9 cellular contexts compared by ENCODE assay signal in the genomic region with DNA sequence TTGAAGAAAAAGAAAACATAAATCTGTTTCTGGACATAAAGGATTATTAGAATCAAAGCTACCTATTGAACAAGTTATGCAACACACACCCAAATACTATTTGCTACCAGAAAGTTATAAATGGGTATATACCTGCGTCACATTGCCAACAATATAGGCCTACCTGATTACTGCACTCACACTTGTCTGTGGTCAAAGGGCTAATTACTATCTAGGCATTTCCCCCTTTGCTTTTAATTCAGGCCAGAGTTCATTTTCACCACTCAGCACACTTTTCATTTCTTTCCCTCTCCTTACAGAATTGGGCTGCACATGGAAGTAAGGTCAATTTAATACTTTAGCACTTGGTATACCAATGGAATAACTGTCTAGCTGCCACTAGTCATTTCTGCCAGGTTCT. TPM values are rescaled to one million over a fixed set of nuclear protein-coding genes. Genes with fewer than 3 reads are reported as not detected.
DNase-seq lines count a peak whose midpoint lies in the region; TF ChIP-seq lines count a peak whose summit lies in the region.
"Had no signal": no experiment of that assay in that cellular context is flagged by ENCODE, and none has a peak within 500 bp of the region (broad histone marks: within the 10 kb centered on the region; RNA-seq: fewer than 3 reads in every experiment).

No MANE protein-coding gene starts in this region.

- peak overlapping the region; percentile 90 to 99 (median 98); a peak in 21 of 22 replicates for H3K9ac ChIP-seq in BLaER1 treated with 17β-estradiol and CSF1 and Interleukin-3, amounts not matched to agents 10 nM and 100 nM
- peak overlapping the region; percentile 75 for H3K9ac ChIP-seq in Loucy (ENCODE audit: low read depth, low read length, poor library complexity, severe bottlenecking)
- H3K9ac ChIP-seq in neural cell (ENCODE audit: low read length): peak overlapping the region; percentile 87

- H4K20me1 ChIP-seq in BLaER1 treated with 17β-estradiol and CSF1 and Interleukin-3, amounts not matched to agents 10 nM and 100 nM: peaks cover 27 to 60% (median 46%) of the 10 kb centered on the region in 11 experiments; a peak in 21 of 22 replicates
- peaks cover 32% of the 10 kb centered on the region for H4K20me1 ChIP-seq in Loucy (ENCODE audit: insufficient read depth, low read length, poor library complexity, severe bottlenecking)
- H4K20me1 ChIP-seq in neural cell (ENCODE audit: insufficient read depth): no peaks in the 10 kb centered on the region

- intact Hi-C loops in dorsolateral prefrontal cortex (cut with DNase I): loop anchor here (2.0 to 5.0 kb wide), 7 partner anchors 83 to 377 kb away; a partner anchor contains a TSS

- H3K4me3 ChIP-seq in BLaER1 treated with 17β-estradiol and CSF1 and Interleukin-3, amounts not matched to agents 10 nM and 100 nM: peak overlapping the region; percentile 86 to 100 (median 95)
- H3K4me3 ChIP-seq in Loucy (ENCODE audit: low read length, poor library complexity, severe bottlenecking) (peak overlapping the region; percentile 75), dorsolateral prefrontal cortex (peak overlapping the region; percentile 53 to 90 (median 79)), neural cell (ENCODE audit: low read length) (peak overlapping the region; percentile 90)

- H3K27me3 ChIP-seq in BLaER1 treated with 17β-estradiol and CSF1 and Interleukin-3, amounts not matched to agents 10 nM and 100 nM: no peaks in the 10 kb centered on the region
- no peaks in the 10 kb centered on the region for H3K27me3 ChIP-seq in Loucy (ENCODE audit: insufficient read depth, low read length, poor library complexity, severe bottlenecking)
- H3K27me3 ChIP-seq in dorsolateral prefrontal cortex: no peaks in the 10 kb centered on the region
- H3K27me3 ChIP-seq in neural cell (ENCODE audit: insufficient read depth, low read depth, low read length): no peaks in the 10 kb centered on the region

- H3K79me2 ChIP-seq in Loucy (ENCODE audit: insufficient read depth, low read length): peaks cover 63% of the 10 kb centered on the region
- peaks cover 57% of the 10 kb centered on the region for H3K79me2 ChIP-seq in neural cell (replicated peaks; ENCODE audit: insufficient read depth, low read length)

- H3K9me2 ChIP-seq in Loucy (replicated peaks; ENCODE audit: low read depth, low read length): no peaks in the 10 kb centered on the region
- no peaks in the 10 kb centered on the region for H3K9me2 ChIP-seq in neural cell (ENCODE audit: insufficient read depth, low read length)

- H3K36me3 ChIP-seq in BLaER1 treated with 17β-estradiol and CSF1 and Interleukin-3, amounts not matched to agents 10 nM and 100 nM: peaks cover 4 to 21% (median 8%) of the 10 kb centered on the region in 11 experiments; a peak in 15 of 22 replicates
- H3K36me3 ChIP-seq in Loucy (ENCODE audit: insufficient read depth, low read length) (no peaks in the 10 kb centered on the region), neural cell (ENCODE audit: insufficient read depth, low read length) (no peaks in the 10 kb centered on the region)

- DNase-seq in dorsolateral prefrontal cortex (no peak), nucleus accumbens (lab: John Stamatoyannopoulos, UW) (no peak), T1000 (lab: John Stamatoyannopoulos, UW) (no peak), NCI-H1105 treated with DMSO at 0.1 percent for 48 hours (lab: John Stamatoyannopoulos, UW) (no peak), GM03348 (ENCODE audit: low spot score) (no peak)
- DNase-seq: KG1 had no signal

- H3F3A ChIP-seq in Loucy (ENCODE audit: low read depth): peaks cover 3% of the 10 kb centered on the region; the same call in 1 of the 2 replicates
- peaks cover 10% of the 10 kb centered on the region for H3F3A ChIP-seq in neural cell (ENCODE audit: insufficient read depth, low read length, poor library complexity, severe bottlenecking)

- H3K27ac ChIP-seq in BLaER1 treated with 17β-estradiol and CSF1 and Interleukin-3, amounts not matched to agents 10 nM and 100 nM: peak overlapping the region; percentile 90 to 99 (median 97); a peak in 17 of 22 replicates
- H3K27ac ChIP-seq in dorsolateral prefrontal cortex (peak overlapping the region in 11 of 59 donors; percentile 12 to 99 (median 97)), neural cell (ENCODE audit: low read length) (peak overlapping the region; percentile 73)

- H3K4me1 ChIP-seq in BLaER1 treated with 17β-estradiol and CSF1 and Interleukin-3, amounts not matched to agents 10 nM and 100 nM: peaks cover 21 to 53% (median 26%) of the 10 kb centered on the region in 10 experiments
- H3K4me1 ChIP-seq in Loucy (ENCODE audit: insufficient read depth, low read length, poor library complexity, severe bottlenecking): peaks cover 43% of the 10 kb centered on the region

- TF ChIP-seq RAD21 in neural cell (conservative IDR thresholded peaks at IDR 0.05): no peak

- H2AFZ ChIP-seq in Loucy (ENCODE audit: low read length) (no peak overlapping the region), neural cell (ENCODE audit: low read depth, low read length) (no peak overlapping the region)

- peaks cover 0 to 18% (median 11%) of the 10 kb centered on the region in 11 experiments; a peak in 16 of 22 replicates for H3K9me3 ChIP-seq in BLaER1 treated with 17β-estradiol and CSF1 and Interleukin-3, amounts not matched to agents 10 nM and 100 nM (replicated peaks in 1 of 11)
- H3K9me3 ChIP-seq in Loucy (ENCODE audit: insufficient read depth, low read depth, low read length): no peaks in the 10 kb centered on the region
- no peaks in the 10 kb centered on the region for H3K9me3 ChIP-seq in neural cell (ENCODE audit: low read length)

- H3K4me2 ChIP-seq in BLaER1 treated with 17β-estradiol and CSF1 and Interleukin-3, amounts not matched to agents 10 nM and 100 nM: peak overlapping the region; percentile 80 to 96 (median 90)
- peak overlapping the region; percentile 93 for H3K4me2 ChIP-seq in Loucy (ENCODE audit: low read depth, low read length, poor library complexity, severe bottlenecking)
- H3K4me2 ChIP-seq in neural cell (ENCODE audit: low read length): peak overlapping the region; percentile 74

- no peak for TF ChIP-seq EP300 in neural cell (conservative IDR thresholded peaks at IDR 0.05; ENCODE audit: poor library complexity, severe bottlenecking)

- TF ChIP-seq CTCF in Loucy (conservative IDR thresholded peaks at IDR 0.05; ENCODE audit: low read length) (no peak), dorsolateral prefrontal cortex (IDR thresholded peaks at IDR 0.05 in 54 of 56, conservative IDR thresholded peaks at IDR 0.05 in 2 of 56; ENCODE audit: low read depth in 1 of 56, partially characterized antibody in 56 of 56) (no peak), neural cell (IDR thresholded peaks at IDR 0.05; ENCODE audit: poor library complexity, severe bottlenecking) (no peak)

TF ChIP-seq in neural cell, 6 proteins besides CTCF, POLR2A, EP300 and RAD21:
- no peak for TF ChIP-seq POLR2AphosphoS5 (IDR thresholded peaks at IDR 0.05)
- TF ChIP-seq MXI1 (conservative IDR thresholded peaks at IDR 0.05; ENCODE audit: poor library complexity, severe bottlenecking): no peak
- TF ChIP-seq EZH2 (IDR thresholded peaks at IDR 0.05; ENCODE audit: borderline replicate concordance, insufficient read depth, low read length, poor library complexity, severe bottlenecking): no peak
- no peak for TF ChIP-seq SMC3 (conservative IDR thresholded peaks at IDR 0.05; ENCODE audit: poor library complexity)
- TF ChIP-seq, protein P1, sequence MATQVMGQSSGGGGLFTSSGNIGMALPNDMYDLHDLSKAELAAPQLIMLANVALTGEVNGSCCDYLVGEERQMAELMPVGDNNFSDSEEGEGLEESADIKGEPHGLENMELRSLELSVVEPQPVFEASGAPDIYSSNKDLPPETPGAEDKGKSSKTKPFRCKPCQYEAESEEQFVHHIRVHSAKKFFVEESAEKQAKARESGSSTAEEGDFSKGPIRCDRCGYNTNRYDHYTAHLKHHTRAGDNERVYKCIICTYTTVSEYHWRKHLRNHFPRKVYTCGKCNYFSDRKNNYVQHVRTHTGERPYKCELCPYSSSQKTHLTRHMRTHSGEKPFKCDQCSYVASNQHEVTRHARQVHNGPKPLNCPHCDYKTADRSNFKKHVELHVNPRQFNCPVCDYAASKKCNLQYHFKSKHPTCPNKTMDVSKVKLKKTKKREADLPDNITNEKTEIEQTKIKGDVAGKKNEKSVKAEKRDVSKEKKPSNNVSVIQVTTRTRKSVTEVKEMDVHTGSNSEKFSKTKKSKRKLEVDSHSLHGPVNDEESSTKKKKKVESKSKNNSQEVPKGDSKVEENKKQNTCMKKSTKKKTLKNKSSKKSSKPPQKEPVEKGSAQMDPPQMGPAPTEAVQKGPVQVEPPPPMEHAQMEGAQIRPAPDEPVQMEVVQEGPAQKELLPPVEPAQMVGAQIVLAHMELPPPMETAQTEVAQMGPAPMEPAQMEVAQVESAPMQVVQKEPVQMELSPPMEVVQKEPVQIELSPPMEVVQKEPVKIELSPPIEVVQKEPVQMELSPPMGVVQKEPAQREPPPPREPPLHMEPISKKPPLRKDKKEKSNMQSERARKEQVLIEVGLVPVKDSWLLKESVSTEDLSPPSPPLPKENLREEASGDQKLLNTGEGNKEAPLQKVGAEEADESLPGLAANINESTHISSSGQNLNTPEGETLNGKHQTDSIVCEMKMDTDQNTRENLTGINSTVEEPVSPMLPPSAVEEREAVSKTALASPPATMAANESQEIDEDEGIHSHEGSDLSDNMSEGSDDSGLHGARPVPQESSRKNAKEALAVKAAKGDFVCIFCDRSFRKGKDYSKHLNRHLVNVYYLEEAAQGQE (IDR thresholded peaks at IDR 0.05; ENCODE audit: borderline replicate concordance): no peak
- TF ChIP-seq TAF1 (IDR thresholded peaks at IDR 0.05; ENCODE audit: low read depth): no peak

RNA-seq across cellular contexts. Expression of a gene that starts 1.7 kb away (rescaled TPM):
- 10 to 100 TPM; 23.8 to 58.9 (median 37.3) TPM for total RNA-seq in dorsolateral prefrontal cortex
- polyA plus RNA-seq in neural cell: 25.9 and 26.2 TPM in 2 replicates
- 83.5 and 98.1 TPM in 2 replicates for polyA minus RNA-seq in neural cell
